In the genomic region with DNA sequence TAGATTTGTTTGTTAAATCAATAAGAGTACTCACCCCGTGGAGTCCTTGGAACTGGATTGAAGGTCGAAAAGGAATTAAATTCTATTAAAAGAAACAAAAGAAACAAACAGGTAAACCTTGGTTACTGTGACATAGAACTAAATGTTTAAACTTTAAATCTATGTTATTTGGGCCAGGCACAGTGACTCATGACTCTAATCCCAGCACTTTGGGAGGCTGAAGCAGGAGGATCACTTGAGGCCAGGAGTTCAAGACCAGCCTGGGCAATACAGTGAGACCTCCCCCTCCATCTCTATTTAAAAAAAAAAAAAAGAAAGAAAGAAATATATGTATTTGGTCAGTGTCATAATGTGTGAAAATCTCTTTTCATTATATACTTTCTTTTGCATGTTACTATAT, we compare ENCODE assay signal across 36 cellular contexts.
"Had no signal": no experiment of that assay in that cellular context is flagged by ENCODE, and none has a peak within 500 bp of the region (broad histone marks: within the 10 kb centered on the region; RNA-seq: fewer than 3 reads in every experiment).

No MANE protein-coding gene starts in this region.

- H3K9me3 ChIP-seq: Peyer's patch had no signal

- H3K27me3 ChIP-seq: brain microvascular endothelial cell, Peyer's patch had no signal

- H3K4me3 Mint-ChIP-seq: activated B cell treated with CpG ODN at 0.5 μM for 24 hours; activated CD4-positive, alpha-beta memory T cell treated with anti-CD3 and anti-CD28 coated beads for 36 hours; activated naive CD4-positive, alpha-beta T cell treated with anti-CD3 and anti-CD28 coated beads for 36 hours; activated T-cell treated with anti-CD3 and anti-CD28 coated beads, Interleukin-2, amount 50 U/mL, for 4 hours; activated T-helper 1 cell treated with anti-CD3 and anti-CD28 coated beads, Interleukin-12 subunit alpha, Interleukin-12 subunit beta, Interleukin-2, Interleukin-4 antibody, amounts not matched to agents 30 ng/mL and 10 ng/mL and 1 ng/mL, durations not matched to agents 14 hours and 24 hours and 36 hours had no signal

- H3K27ac Mint-ChIP-seq: activated B cell treated with CpG ODN at 0.5 μM for 24 hours; activated CD4-positive, alpha-beta memory T cell treated with anti-CD3 and anti-CD28 coated beads for 36 hours; activated naive CD4-positive, alpha-beta T cell treated with anti-CD3 and anti-CD28 coated beads for 36 hours; activated naive CD4-positive, alpha-beta T cell treated with anti-CD3 and anti-CD28 coated beads, Interleukin-2, amount 50 U/mL, for 72 hours; activated T-helper 1 cell treated with anti-CD3 and anti-CD28 coated beads, Interleukin-12 subunit alpha, Interleukin-12 subunit beta, Interleukin-2, Interleukin-4 antibody, amounts not matched to agents 30 ng/mL and 10 ng/mL and 1 ng/mL, durations not matched to agents 14 hours and 24 hours and 36 hours had no signal

- H3K9me3 Mint-ChIP-seq: activated B cell treated with CpG ODN at 0.5 μM for 24 hours; activated CD4-positive, alpha-beta memory T cell treated with anti-CD3 and anti-CD28 coated beads for 36 hours; activated naive CD4-positive, alpha-beta T cell treated with anti-CD3 and anti-CD28 coated beads for 36 hours; activated naive CD4-positive, alpha-beta T cell treated with anti-CD3 and anti-CD28 coated beads, Interleukin-2, amount 50 U/mL, for 72 hours; activated T-cell treated with anti-CD3 and anti-CD28 coated beads, Interleukin-2, amount 50 U/mL, for 4 hours had no signal

- DNase-seq: activated B cell treated with CpG ODN at 0.5 μM for 24 hours; activated CD4-positive, alpha-beta memory T cell treated with anti-CD3 and anti-CD28 coated beads for 36 hours; activated CD4-positive, alpha-beta T cell treated with anti-CD3 and anti-CD28 coated beads for 4 hours; activated CD4-positive, alpha-beta T cell treated with anti-CD3 and anti-CD28 coated beads, Interleukin-2, amount 50 U/mL, for 1 hour; activated CD4-positive, CD25-positive, alpha-beta regulatory T cell treated with anti-CD3 and anti-CD28 coated beads, Interleukin-2, amount 50 U/mL, for 72 hours; activated CD8-positive, alpha-beta memory T cell treated with anti-CD3 and anti-CD28 coated beads, Interleukin-2, amount 50 U/mL, for 4 hours; activated gamma-delta T cell treated with Interleukin-2 at 50 U/mL for 16 hours; activated naive CD4-positive, alpha-beta T cell treated with anti-CD3 and anti-CD28 coated beads for 36 hours; activated T-cell treated with anti-CD3 and anti-CD28 coated beads for 4 hours; activated T-cell treated with anti-CD3 and anti-CD28 coated beads, Interleukin-2, amount 50 U/mL, for 4 hours; aorta; brain microvascular endothelial cell; central memory CD4-positive, alpha-beta T cell; NCI-H1092 treated with DMSO at 0.1 percent for 48 hours; NCI-H1417; NCI-H146; NCI-H187; NCI-H2081; NCI-H2171 treated with DMSO at 0.1 percent for 48 hours; NCI-H226; NCI-H446 treated with DMSO at 0.1 percent for 48 hours; NCI-H524; NCI-H69; NCI-H82; Peyer's patch; RPMI8226; SIG-M5; SW 1271; T-helper 1 cell; T-helper 2 cell; T-helper 9 cell had no signal

- H3K4me1 ChIP-seq: Peyer's patch had no signal

- H3K36me3 ChIP-seq: brain microvascular endothelial cell, Peyer's patch had no signal

- H3K27ac ChIP-seq: brain microvascular endothelial cell, Peyer's patch, VCaP had no signal

- H3K4me3 ChIP-seq: Peyer's patch had no signal

- ATAC-seq: activated naive CD4-positive, alpha-beta T cell treated with anti-CD3 and anti-CD28 coated beads, Interleukin-2, amount 50 U/mL, for 72 hours; activated T-cell treated with anti-CD3 and anti-CD28 coated beads, Interleukin-2, amount 50 U/mL, for 4 hours; Right ventricle myocardium inferior; SK-N-SH treated with all-trans-retinoic acid at 6 μM for 48 hours had no signal

- H3K27me3 Mint-ChIP-seq: activated B cell treated with CpG ODN at 0.5 μM for 24 hours; activated CD4-positive, alpha-beta memory T cell treated with anti-CD3 and anti-CD28 coated beads for 36 hours had no signal
